ENCODE assay signal across 2 cellular contexts in the genomic region with DNA sequence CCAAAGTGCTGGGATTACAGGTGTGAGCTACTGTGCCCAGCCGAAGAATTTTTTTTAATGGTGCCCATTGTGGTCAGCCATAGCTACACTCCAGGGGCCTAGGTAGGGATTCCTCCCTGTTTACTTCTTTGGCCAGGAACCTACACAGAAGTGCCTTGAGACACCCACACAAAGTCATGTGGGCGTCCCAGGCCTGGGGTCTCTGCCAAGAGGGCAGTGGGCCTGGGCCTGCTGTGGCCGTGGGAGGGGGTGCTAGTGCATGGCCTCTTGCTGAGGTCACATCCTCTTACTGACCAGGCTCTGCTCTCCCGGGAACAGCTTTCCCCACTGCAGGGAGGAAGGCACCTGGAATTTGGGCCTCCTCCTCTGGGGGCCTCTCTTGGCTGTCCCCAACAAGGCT. TPM values are rescaled to one million over a fixed set of nuclear protein-coding genes. Genes with fewer than 3 reads are reported as not detected.
"Had no signal": no experiment of that assay in that cellular context is flagged by ENCODE, and none has a peak within 500 bp of the region (broad histone marks: within the 10 kb centered on the region; RNA-seq: fewer than 3 reads in every experiment).

No MANE protein-coding gene starts in this region.

RNA-seq across cellular contexts. Expression of a gene that starts 50.4 kb away (rescaled TPM):
- total RNA-seq: HepG2 had no signal
- polyA plus RNA-seq: IgD-negative memory B cell had no signal
